ENCODE assay signal across 8 cellular contexts in the genomic region with DNA sequence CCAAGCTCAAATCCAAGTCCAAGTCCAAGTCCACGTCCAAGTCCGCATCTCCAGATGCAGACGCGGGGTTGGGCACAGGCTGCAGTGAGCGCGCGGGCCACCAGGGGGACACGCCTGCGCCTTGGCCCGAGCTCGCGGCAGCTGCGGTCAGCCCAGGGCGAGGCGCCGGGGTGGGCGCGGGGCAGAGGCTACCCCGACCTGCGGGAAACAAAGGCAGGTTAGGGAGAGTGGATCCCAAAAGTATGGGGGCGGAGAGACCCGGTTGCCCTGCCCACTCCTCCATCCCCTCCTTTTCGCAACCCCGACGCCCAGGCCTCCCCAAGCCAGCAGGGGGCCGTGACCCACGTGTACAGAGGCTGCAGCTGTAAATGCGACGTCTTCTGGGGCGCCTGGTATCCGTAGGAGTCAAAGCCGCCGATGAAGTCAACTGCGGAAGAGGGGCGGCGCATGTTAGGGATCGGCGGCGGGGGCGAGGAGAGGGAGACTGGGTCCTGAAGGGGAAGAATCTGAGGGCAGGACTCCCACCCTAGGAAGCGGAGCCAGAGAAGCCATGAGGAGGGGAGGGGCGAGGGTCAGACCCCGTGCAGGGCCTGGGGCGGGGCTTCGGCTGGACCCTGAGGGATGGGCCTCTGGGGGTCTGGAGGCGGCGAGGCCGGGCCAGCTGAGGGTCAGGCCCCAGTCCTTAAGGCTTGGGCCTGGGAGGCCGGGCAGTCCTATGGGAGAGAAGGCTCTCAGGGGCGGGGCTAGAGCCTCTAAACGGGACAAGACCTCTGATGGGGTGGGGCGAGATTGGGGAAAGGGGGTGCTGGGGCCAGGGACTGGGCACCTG. TPM values are rescaled to one million over a fixed set of nuclear protein-coding genes. Genes with fewer than 3 reads are reported as not detected.
DNase-seq lines count a peak whose midpoint lies in the region; ATAC-seq and TF ChIP-seq lines count a peak whose summit lies in the region.

No MANE protein-coding gene starts in this region.

- no peak overlapping the region for H3K4me3 ChIP-seq in CD4-positive, alpha-beta memory T cell (ENCODE audit: low read length in 2 of 2)
- peak overlapping the region; percentile 60 for H3K4me3 ChIP-seq in HUES6 (ENCODE audit: low read depth, low read length)

- no peak overlapping the region for H3K27ac ChIP-seq in CD4-positive, alpha-beta memory T cell (ENCODE audit: low read depth, low read length)
- no peak overlapping the region for H3K27ac ChIP-seq in HUES6 (ENCODE audit: low read depth, low read length)

- peaks cover 14% of the 10 kb centered on the region for H3K27me3 ChIP-seq in CD4-positive, alpha-beta memory T cell (ENCODE audit: insufficient read depth, low read length)
- no peaks in the 10 kb centered on the region; the same call in 1 of the 2 replicates for H3K27me3 ChIP-seq in HUES6 (ENCODE audit: control insufficient read depth, insufficient read depth, low read length)

- H3K9ac ChIP-seq in HUES6 (ENCODE audit: low read length), result no peak overlapping the region

- H3K36me3 ChIP-seq in CD4-positive, alpha-beta memory T cell (ENCODE audit: insufficient read depth, low read length), result no peaks in the 10 kb centered on the region
- no peaks in the 10 kb centered on the region for H3K36me3 ChIP-seq in HUES6 (ENCODE audit: control insufficient read depth, insufficient read depth, low read length)

- H3K4me3 Mint-ChIP-seq in CD4-positive, alpha-beta memory T cell, result peak overlapping the region in 3 of 8 donors; percentile 21 to 44 (median 30)
- H3K4me3 Mint-ChIP-seq in T-helper 17 cell, result peak overlapping the region; percentile 31
- H3K4me3 Mint-ChIP-seq in chondrocyte (ENCODE audit: unreplicated experiment), result peak overlapping the region; percentile 52

- DNase-seq in CD4-positive, alpha-beta memory T cell, result peak in 4 of 5 donors; percentile 9 to 24 (median 15)
- DNase-seq in T-helper 17 cell (peak in 1 of 3 donors; percentile 31), chondrocyte (ENCODE audit: low spot score) (no peak), left kidney (ENCODE audit: low read depth, low spot score) (peak; percentile 75), NCI-H774 (lab: John Stamatoyannopoulos, UW) (no peak)
- peak in 2 of 3 experiments; percentile 1 to 54 for DNase-seq in stimulated activated CD4-positive, alpha-beta T cell treated with anti-CD3 and anti-CD28 coated beads, TNF-alpha, amount 100 ng/mL, for 24 hours (ENCODE audit: low read depth in 3 of 3)

- H3K9me3 Mint-ChIP-seq in CD4-positive, alpha-beta memory T cell, result peaks cover 0 to 6% (median 0%) of the 10 kb centered on the region in 8 donors
- H3K9me3 Mint-ChIP-seq in chondrocyte (ENCODE audit: low read depth), result no peaks in the 10 kb centered on the region

- CTCF ChIA-PET in CD4-positive, alpha-beta memory T cell (lab: Charles Lee; ENCODE audit: partially characterized antibody), result interaction anchor here (0.6 to 1.7 kb wide), 5 partner anchors 10 to 42 kb away, joined by 3 to 7 read pairs (median 3); no protein-coding TSS in a partner anchor

- POLR2A ChIA-PET in CD4-positive, alpha-beta memory T cell (lab: Charles Lee; ENCODE audit: partially characterized antibody), result no interaction called here

- peaks cover 26 to 33% of the 10 kb centered on the region in 2 donors for H3K27me3 Mint-ChIP-seq in CD4-positive, alpha-beta memory T cell
- H3K27me3 Mint-ChIP-seq in T-helper 17 cell (peaks cover 51% of the 10 kb centered on the region), chondrocyte (ENCODE audit: low read depth) (no peaks in the 10 kb centered on the region)

- ATAC-seq in T-helper 17 cell, result peak; percentile 58
- no peak for ATAC-seq in HG03039 (IDR thresholded peaks at IDR 0.05; ENCODE audit: unreplicated experiment)

- peak; percentile 72 for TF ChIP-seq CTCF in chondrocyte (IDR thresholded peaks at IDR 0.05)

- peaks cover 2 to 13% (median 7%) of the 10 kb centered on the region in 4 donors for H3K4me1 Mint-ChIP-seq in CD4-positive, alpha-beta memory T cell
- H3K4me1 Mint-ChIP-seq in T-helper 17 cell (peaks cover 11% of the 10 kb centered on the region), chondrocyte (ENCODE audit: low read depth) (peaks cover 8% of the 10 kb centered on the region)

- no peak overlapping the region for H3K27ac Mint-ChIP-seq in CD4-positive, alpha-beta memory T cell
- H3K27ac Mint-ChIP-seq in T-helper 17 cell, result no peak overlapping the region
- H3K27ac Mint-ChIP-seq in chondrocyte (ENCODE audit: unreplicated experiment), result no peak overlapping the region

- H3K36me3 Mint-ChIP-seq in CD4-positive, alpha-beta memory T cell, result no peaks in the 10 kb centered on the region
- H3K36me3 Mint-ChIP-seq in T-helper 17 cell (ENCODE audit: low read depth), result peaks cover 3% of the 10 kb centered on the region
- no peaks in the 10 kb centered on the region for H3K36me3 Mint-ChIP-seq in chondrocyte (ENCODE audit: low read depth)

- H3K4me1 ChIP-seq in CD4-positive, alpha-beta memory T cell (ENCODE audit: insufficient read depth, low read length), result no peaks in the 10 kb centered on the region
- H3K4me1 ChIP-seq in HUES6 (ENCODE audit: control insufficient read depth, insufficient read depth, low read length), result 0 out of 2 replicates have a peak, but pooled peaks cover 2% of the 10 kb centered on the region

- no peaks in the 10 kb centered on the region for H3K9me3 ChIP-seq in CD4-positive, alpha-beta memory T cell (ENCODE audit: control insufficient read depth in 1 of 2, low read length in 2 of 2)
- H3K9me3 ChIP-seq in HUES6 (ENCODE audit: control insufficient read depth, insufficient read depth, low read depth, low read length), result no peaks in the 10 kb centered on the region
- no peaks in the 10 kb centered on the region for H3K9me3 ChIP-seq in T-helper 17 cell (ENCODE audit: control insufficient read depth, low read length, poor library complexity, severe bottlenecking)

- intact Hi-C loops in CD4-positive, alpha-beta memory T cell (cut with micrococcal nuclease), result no loop called here

RNA-seq across cellular contexts. Expression of a gene that starts 58.0 kb away (rescaled TPM):
- total RNA-seq in CD4-positive, alpha-beta memory T cell, result not detected
- polyA plus RNA-seq in CD4-positive, alpha-beta memory T cell, result not detected
- total RNA-seq in T-helper 17 cell, result not detected
- total RNA-seq in chondrocyte, result 2.9 to 3.8 TPM (median 3.5 TPM) in 3 replicates

Comparison
In these comparisons a context has a peak if more than half of its experiments do, and no peak if none do; other contexts are left out.
1. DNase-seq: peak in CD4-positive, alpha-beta memory T cell (4 of 5), left kidney (single experiment) and stimulated activated CD4-positive, alpha-beta T cell treated with anti-CD3 and anti-CD28 coated beads, TNF-alpha, amount 100 ng/mL, for 24 hours (2 of 3); none in chondrocyte (single experiment) and NCI-H774 (single experiment).